Comparison of ENCODE assay signal across 13 cellular contexts in the genomic region with DNA sequence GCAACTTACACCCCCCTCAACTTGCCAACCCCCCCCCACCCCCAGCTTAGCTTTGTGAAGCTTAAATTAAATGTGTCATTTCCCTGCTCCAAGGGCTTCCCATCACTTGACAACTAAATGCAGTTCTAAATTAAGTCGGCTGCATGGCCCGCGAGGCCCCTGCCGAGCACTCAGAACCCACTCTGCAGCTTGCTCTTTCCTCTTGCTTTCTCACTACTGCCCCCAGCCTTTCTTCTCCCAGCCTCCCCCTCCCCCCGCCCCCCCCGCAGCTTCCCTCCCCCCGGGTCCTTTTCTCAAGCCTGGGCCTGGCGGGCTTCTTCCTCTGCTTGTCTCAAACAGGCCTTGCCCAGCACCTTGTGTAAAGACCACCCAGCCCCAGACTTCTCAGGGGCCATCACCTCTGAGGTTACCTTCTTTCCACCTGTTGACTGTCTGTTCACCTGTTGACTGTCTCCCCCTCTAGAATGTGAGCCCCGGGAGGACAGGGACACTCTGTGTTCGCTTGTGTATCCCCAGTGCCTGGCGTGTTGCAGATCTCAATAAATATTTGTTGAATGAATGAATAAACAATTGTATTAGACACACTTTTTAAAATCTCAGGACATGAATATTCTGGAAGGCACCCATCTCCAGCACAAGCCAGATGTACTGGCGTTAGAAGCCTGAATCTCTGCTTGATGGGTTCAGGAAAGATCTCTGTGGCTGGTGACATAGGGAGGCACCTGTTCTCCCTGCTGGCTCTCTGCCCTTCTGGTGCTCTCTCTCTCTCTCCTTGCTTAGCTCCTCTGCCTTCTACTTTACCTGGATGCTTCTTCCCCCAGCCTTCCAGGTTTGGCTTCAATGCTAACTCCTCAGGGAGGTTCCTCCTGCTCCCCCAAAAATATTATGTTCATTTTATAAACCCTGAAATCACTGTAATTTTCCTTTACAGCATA. TPM values are rescaled to one million over a fixed set of nuclear protein-coding genes. Genes with fewer than 3 reads are reported as not detected.
A peak's percentile ranks its signal among the peaks of the same experiment; 100 is the strongest.
DNase-seq lines count a peak whose midpoint lies in the region; ATAC-seq lines count a peak whose summit lies in the region.
"Had no signal": no experiment of that assay in that cellular context is flagged by ENCODE, and none has a peak within 500 bp of the region (broad histone marks: within the 10 kb centered on the region; RNA-seq: fewer than 3 reads in every experiment).

No MANE protein-coding gene starts in this region.

- peaks cover 11% of the 10 kb centered on the region for H3K27me3 Mint-ChIP-seq in activated naive CD4-positive, alpha-beta T cell treated with anti-CD3 and anti-CD28 coated beads for 36 hours (ENCODE audit: low read depth)
- H3K27me3 Mint-ChIP-seq in T-helper 17 cell: peaks cover 50% of the 10 kb centered on the region
- H3K27me3 Mint-ChIP-seq in stimulated activated naive CD8-positive, alpha-beta T cell treated with anti-CD3 and anti-CD28 coated beads, Interleukin-15, amount 100 ng/mL, for 72 hours: peaks cover 52% of the 10 kb centered on the region

- H3K36me3 Mint-ChIP-seq in activated naive CD4-positive, alpha-beta T cell treated with anti-CD3 and anti-CD28 coated beads for 36 hours (ENCODE audit: low read depth): no peaks in the 10 kb centered on the region
- peaks cover 3% of the 10 kb centered on the region for H3K36me3 Mint-ChIP-seq in T-helper 17 cell (ENCODE audit: low read depth)
- H3K36me3 Mint-ChIP-seq: activated naive CD4-positive, alpha-beta T cell treated with anti-CD3 and anti-CD28 coated beads, Interleukin-2, amount 50 U/mL, for 72 hours had no signal

- H3K9me3 Mint-ChIP-seq in activated naive CD4-positive, alpha-beta T cell treated with anti-CD3 and anti-CD28 coated beads for 36 hours: no peaks in the 10 kb centered on the region
- no peaks in the 10 kb centered on the region for H3K9me3 Mint-ChIP-seq in stimulated activated naive CD8-positive, alpha-beta T cell treated with anti-CD3 and anti-CD28 coated beads, Interleukin-15, amount 100 ng/mL, for 72 hours
- H3K9me3 Mint-ChIP-seq: activated naive CD4-positive, alpha-beta T cell treated with anti-CD3 and anti-CD28 coated beads, Interleukin-2, amount 50 U/mL, for 72 hours had no signal

- CTCF ChIA-PET in activated naive CD4-positive, alpha-beta T cell treated with anti-CD3 and anti-CD28 coated beads for 36 hours (lab: Charles Lee): interaction anchor here (1.6 kb wide), 1 partner anchor 18 kb away, joined by 3 read pairs; no protein-coding TSS in a partner anchor

- intact Hi-C loops in activated naive CD4-positive, alpha-beta T cell treated with anti-CD3 and anti-CD28 coated beads for 36 hours (cut with micrococcal nuclease): no loop called here

- H3K27ac Mint-ChIP-seq in activated naive CD4-positive, alpha-beta T cell treated with anti-CD3 and anti-CD28 coated beads for 36 hours: no peak overlapping the region
- H3K27ac Mint-ChIP-seq in T-helper 17 cell: no peak overlapping the region
- no peak overlapping the region for H3K27ac Mint-ChIP-seq in stimulated activated naive CD8-positive, alpha-beta T cell treated with anti-CD3 and anti-CD28 coated beads, Interleukin-15, amount 100 ng/mL, for 72 hours
- H3K27ac Mint-ChIP-seq: activated naive CD4-positive, alpha-beta T cell treated with anti-CD3 and anti-CD28 coated beads, Interleukin-2, amount 50 U/mL, for 72 hours had no signal

- H3K4me1 Mint-ChIP-seq in activated naive CD4-positive, alpha-beta T cell treated with anti-CD3 and anti-CD28 coated beads for 36 hours (ENCODE audit: low read depth): peaks cover 4% of the 10 kb centered on the region
- H3K4me1 Mint-ChIP-seq in T-helper 17 cell: peaks cover 24% of the 10 kb centered on the region
- H3K4me1 Mint-ChIP-seq in stimulated activated naive CD8-positive, alpha-beta T cell treated with anti-CD3 and anti-CD28 coated beads, Interleukin-15, amount 100 ng/mL, for 72 hours: peaks cover 24% of the 10 kb centered on the region

- ATAC-seq in T-helper 17 cell (no peak), HG02588 (IDR thresholded peaks at IDR 0.05; ENCODE audit: unreplicated experiment) (no peak)
- ATAC-seq in stimulated activated naive CD8-positive, alpha-beta T cell treated with anti-CD3 and anti-CD28 coated beads, Interleukin-15, amount 100 ng/mL, for 72 hours: no peak
- no peak for ATAC-seq in activated CD4-positive, CD25-positive, alpha-beta regulatory T cell treated with anti-CD3 and anti-CD28 coated beads, Interleukin-2, amount 50 U/mL, for 24 hours

- DNase-seq in activated naive CD4-positive, alpha-beta T cell treated with anti-CD3 and anti-CD28 coated beads for 36 hours: no peak
- no peak for DNase-seq in activated naive CD4-positive, alpha-beta T cell treated with Interleukin-2 at 50 U/mL for 16 hours
- DNase-seq in T-helper 17 cell: no peak
- DNase-seq in islet precursor cell: peak; percentile 55
- DNase-seq in stimulated activated naive CD8-positive, alpha-beta T cell treated with anti-CD3 and anti-CD28 coated beads, Interleukin-15, amount 100 ng/mL, for 72 hours: peak in 1 of 2 donors; percentile 6
- DNase-seq in NCI-H748 (lab: John Stamatoyannopoulos, UW; ENCODE audit: unreplicated experiment): no peak
- DNase-seq: GDM1; MM.1S; occipital lobe; stimulated activated CD4-positive, alpha-beta T cell treated with anti-CD3 and anti-CD28 coated beads, Interleukin-12 subunit alpha, Interleukin-12 subunit beta, amount 100 ng/mL, for 4 hours had no signal

- H3K4me3 Mint-ChIP-seq in activated naive CD4-positive, alpha-beta T cell treated with anti-CD3 and anti-CD28 coated beads for 36 hours: peak overlapping the region; percentile 36
- peak overlapping the region; percentile 77 for H3K4me3 Mint-ChIP-seq in T-helper 17 cell
- H3K4me3 Mint-ChIP-seq in stimulated activated naive CD8-positive, alpha-beta T cell treated with anti-CD3 and anti-CD28 coated beads, Interleukin-15, amount 100 ng/mL, for 72 hours: peak overlapping the region; percentile 44 to 62

- no peaks in the 10 kb centered on the region for H3K9me3 ChIP-seq in T-helper 17 cell (ENCODE audit: control insufficient read depth, low read length, poor library complexity, severe bottlenecking)

RNA-seq across cellular contexts. Expression of a gene that starts 1.2 kb away (rescaled TPM):
- under 1 TPM; 0.10 to 0.12 TPM for total RNA-seq in activated naive CD4-positive, alpha-beta T cell treated with anti-CD3 and anti-CD28 coated beads for 36 hours
- total RNA-seq in T-helper 17 cell: under 1 TPM; 0.15 to 0.29 TPM

RNA-seq across cellular contexts. Expression of a gene that starts 40.4 kb away (rescaled TPM):
- under 1 TPM; 0.15 to 0.31 TPM for total RNA-seq in activated naive CD4-positive, alpha-beta T cell treated with anti-CD3 and anti-CD28 coated beads for 36 hours
- total RNA-seq in T-helper 17 cell: under 1 TPM; 0.12 to 0.21 TPM
